Comparison of ENCODE assay signal across 27 cellular contexts in the genomic region with DNA sequence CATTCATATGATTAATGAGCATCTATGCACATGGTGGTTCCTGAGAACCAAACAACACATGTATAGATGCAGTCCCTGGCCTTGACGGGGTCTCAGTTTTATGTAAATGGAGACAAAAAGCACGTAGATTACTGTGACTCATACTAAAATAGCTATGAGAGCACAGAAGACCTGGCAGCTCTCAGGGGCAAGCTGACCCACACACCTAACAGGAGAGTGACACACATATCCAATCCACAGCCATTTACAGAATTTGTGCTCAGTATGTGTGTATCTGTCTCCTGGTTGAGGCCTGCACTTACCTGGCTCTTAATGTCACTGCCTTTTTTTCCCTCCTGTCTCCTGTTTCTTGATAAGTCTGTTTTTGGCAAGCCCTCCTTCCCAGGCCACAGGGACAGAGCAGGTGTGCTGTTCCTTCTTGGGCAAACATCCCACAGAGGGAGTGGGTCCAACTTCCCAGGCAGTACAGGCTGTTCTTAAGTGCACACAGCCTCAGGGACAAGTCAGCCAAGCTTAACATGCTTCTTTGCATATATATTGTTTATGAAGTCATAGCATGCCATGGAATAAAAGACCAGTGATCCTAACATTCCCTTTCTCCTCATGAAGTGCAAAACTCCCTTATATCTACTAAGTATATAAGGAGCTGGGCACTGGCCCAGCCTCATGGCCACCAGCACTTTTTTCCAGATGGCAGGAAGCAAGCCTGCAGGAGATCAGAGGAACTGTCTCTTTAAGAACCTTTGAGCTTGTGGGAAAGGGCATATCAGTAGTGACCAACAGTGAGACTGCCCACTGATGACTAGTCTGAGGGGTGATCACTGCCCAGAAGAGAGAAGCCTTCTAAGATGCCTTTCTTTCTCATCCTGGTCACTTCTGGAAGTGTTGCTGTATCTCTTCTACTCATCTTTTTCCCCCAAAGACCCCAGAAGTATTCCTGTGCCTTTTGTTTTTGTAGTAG.
DNase-seq lines count a peak whose midpoint lies in the region; ATAC-seq and TF ChIP-seq lines count a peak whose summit lies in the region.
"Had no signal": no experiment of that assay in that cellular context is flagged by ENCODE, and none has a peak within 500 bp of the region (broad histone marks: within the 10 kb centered on the region; RNA-seq: fewer than 3 reads in every experiment).

No MANE protein-coding gene starts in this region.

- no peak overlapping the region for H3K4me2 ChIP-seq in PC-9

- WGBS in heart right ventricle, 2 donors, result 61 to 85% methylated on average over 2 of the region's 2 CpGs
- WGBS in upper lobe of left lung, 2 donors, result 56 to 79% methylated on average over 2 of the region's 2 CpGs

- no peak for DNase-seq in heart right ventricle
- no peak for DNase-seq in cardiac septum (ENCODE audit: low spot score)
- DNase-seq in WTC11 (ENCODE audit: low spot score), result no peak
- DNase-seq in left lobe of liver (ENCODE audit: low spot score), result no peak
- DNase-seq in upper lobe of left lung, result peak in 1 of 2 donors; percentile 47
- no peak for DNase-seq in Peyer's patch
- DNase-seq in PC-9, result no peak
- DNase-seq: activated CD4-positive, alpha-beta T cell treated with anti-CD3 and anti-CD28 coated beads for 1 hour; activated CD8-positive, alpha-beta memory T cell treated with anti-CD3 and anti-CD28 coated beads for 24 hours; activated naive CD4-positive, alpha-beta T cell; activated T-cell treated with anti-CD3 and anti-CD28 coated beads, Interleukin-2, amount 50 U/mL, for 24 hours; adrenal gland; BE2C; brain microvascular endothelial cell; IMR-90; kidney; NCI-H1105 treated with DMSO at 0.1 percent for 48 hours; NCI-H2081 treated with DMSO at 0.1 percent for 48 hours; NK-92 treated with Interleukin-12 subunit alpha and Interleukin-12 subunit beta, amount 100 ng/mL, for 24 hours; SJCRH30; stimulated activated CD4-positive, alpha-beta T cell treated with anti-CD3 and anti-CD28 coated beads, Interleukin-1b, Interleukin-23, amount 100 ng/mL, for 48 hours; T-helper 1 cell had no signal

- TF ChIP-seq POLR2A in upper lobe of left lung (IDR thresholded peaks at IDR 0.05) (no peak), Peyer's patch (IDR thresholded peaks at IDR 0.05) (no peak)

- H3K4me1 ChIP-seq in heart right ventricle, result peaks cover 0 to 21% (median 7%) of the 10 kb centered on the region in 9 donors
- H3K4me1 ChIP-seq in upper lobe of left lung, result no peaks in the 10 kb centered on the region
- H3K4me1 ChIP-seq in Peyer's patch, result no peaks in the 10 kb centered on the region
- H3K4me1 ChIP-seq in PC-9 (replicated peaks; ENCODE audit: insufficient read depth), result no peaks in the 10 kb centered on the region
- H3K4me1 ChIP-seq: adrenal gland, BE2C, SJCRH30 had no signal

- H3K27ac ChIP-seq in heart right ventricle, result no peak overlapping the region
- no peak overlapping the region for H3K27ac ChIP-seq in upper lobe of left lung
- no peak overlapping the region for H3K27ac ChIP-seq in Peyer's patch
- H3K27ac ChIP-seq in PC-9, result no peak overlapping the region
- H3K27ac ChIP-seq: adrenal gland, brain microvascular endothelial cell, coronary artery, SJCRH30, skin epidermis had no signal

- H3K27me3 Mint-ChIP-seq in WTC11 (ENCODE audit: low read depth), result no peaks in the 10 kb centered on the region
- H3K27me3 Mint-ChIP-seq: activated T-cell treated with anti-CD3 and anti-CD28 coated beads, Interleukin-2, amount 50 U/mL, for 24 hours had no signal

- intact Hi-C loops in heart right ventricle (cut with DNase I) (no loop called here), cardiac septum (cut with DNase I) (no loop called here), PC-9 (cut with micrococcal nuclease; ENCODE audit: unreplicated experiment) (no loop called here)

- H3K4me3 ChIP-seq in heart right ventricle (no peak overlapping the region), upper lobe of left lung (no peak overlapping the region), Peyer's patch (no peak overlapping the region), PC-9 (no peak overlapping the region)
- H3K4me3 ChIP-seq: adrenal gland, coronary artery, SJCRH30, skin epidermis had no signal

- BruUV-seq in PC-9 (replicated peaks; lab: Mats Ljungman, UMichigan), result no TSS peak

- H3K9me2 ChIP-seq in PC-9 (ENCODE audit: insufficient read depth), result no peaks in the 10 kb centered on the region

- TF ChIP-seq EP300 in upper lobe of left lung (IDR thresholded peaks at IDR 0.05), result no peak

- H3K79me2 ChIP-seq in PC-9 (ENCODE audit: low read depth), result no peaks in the 10 kb centered on the region

- no peaks in the 10 kb centered on the region for H3K36me3 ChIP-seq in heart right ventricle
- H3K36me3 ChIP-seq in upper lobe of left lung, result no peaks in the 10 kb centered on the region
- H3K36me3 ChIP-seq in Peyer's patch, result no peaks in the 10 kb centered on the region
- H3K36me3 ChIP-seq in PC-9 (ENCODE audit: low read depth), result no peaks in the 10 kb centered on the region
- H3K36me3 ChIP-seq: adrenal gland, BE2C, brain microvascular endothelial cell, SJCRH30 had no signal

- H3K9me3 Mint-ChIP-seq in WTC11, result peaks cover 17% of the 10 kb centered on the region

- POLR2A ChIA-PET in WTC11 (lab: Charles Lee), result no interaction called here
- POLR2A ChIA-PET in PC-9 (lab: Charles Lee; ENCODE audit: unreplicated experiment), result no interaction called here

- CTCF ChIA-PET in WTC11 (lab: Charles Lee), result interaction anchor here (0.6 to 1.2 kb wide), 3 partner anchors 13 to 312 kb away, joined by 3 to 6 read pairs (median 3); no protein-coding TSS in a partner anchor
- CTCF ChIA-PET in PC-9 (lab: Charles Lee), result no interaction called here

- H4K20me1 ChIP-seq in PC-9 (ENCODE audit: insufficient read depth), result no peaks in the 10 kb centered on the region

- no peak overlapping the region for H3K27ac Mint-ChIP-seq in WTC11
- H3K27ac Mint-ChIP-seq: activated T-cell treated with anti-CD3 and anti-CD28 coated beads, Interleukin-2, amount 50 U/mL, for 24 hours had no signal

- no peaks in the 10 kb centered on the region for H3K27me3 ChIP-seq in heart right ventricle
- no peaks in the 10 kb centered on the region for H3K27me3 ChIP-seq in upper lobe of left lung
- H3K27me3 ChIP-seq in Peyer's patch, result no peaks in the 10 kb centered on the region
- H3K27me3 ChIP-seq in PC-9 (ENCODE audit: insufficient read depth, low read depth), result no peaks in the 10 kb centered on the region
- H3K27me3 ChIP-seq: adrenal gland, BE2C, brain microvascular endothelial cell, SJCRH30 had no signal

- TF ChIP-seq CTCF in heart right ventricle (IDR thresholded peaks at IDR 0.05) (no peak), WTC11 (IDR thresholded peaks at IDR 0.05) (no peak), upper lobe of left lung (IDR thresholded peaks at IDR 0.05) (no peak), Peyer's patch (IDR thresholded peaks at IDR 0.05) (no peak), PC-9 (conservative IDR thresholded peaks at IDR 0.05) (no peak)

- no peak overlapping the region for H2AFZ ChIP-seq in PC-9

- H3K9me3 ChIP-seq in heart right ventricle (no peaks in the 10 kb centered on the region), upper lobe of left lung (no peaks in the 10 kb centered on the region), Peyer's patch (no peaks in the 10 kb centered on the region), PC-9 (ENCODE audit: insufficient read depth, low read depth) (no peaks in the 10 kb centered on the region)
- H3K9me3 ChIP-seq: adrenal gland, BE2C had no signal

- H3F3A ChIP-seq in PC-9 (ENCODE audit: insufficient read depth, low read depth), result no peaks in the 10 kb centered on the region

- peak in 5 of 8 donors; percentile 12 to 46 (median 37) for ATAC-seq in heart right ventricle
- peak; percentile 76 for ATAC-seq in WTC11
- peak; percentile 35 for ATAC-seq in left lobe of liver
- ATAC-seq in upper lobe of left lung (ENCODE audit: low FRiP score in 2 of 2), result peak; percentile 10 to 49
- no peak for ATAC-seq in HG03159 (IDR thresholded peaks at IDR 0.05; ENCODE audit: unreplicated experiment)
- ATAC-seq: HCT116 had no signal

- peaks cover 8% of the 10 kb centered on the region; the same call in 1 of the 2 replicates for H3K4me1 Mint-ChIP-seq in WTC11
- H3K4me1 Mint-ChIP-seq: neural crest cell had no signal

- no peaks in the 10 kb centered on the region for H3K36me3 Mint-ChIP-seq in WTC11

- no peak overlapping the region for H3K4me3 Mint-ChIP-seq in WTC11
- H3K4me3 Mint-ChIP-seq: activated T-cell treated with anti-CD3 and anti-CD28 coated beads, Interleukin-2, amount 50 U/mL, for 24 hours; neural crest cell had no signal

TF ChIP-seq in WTC11, 78 proteins besides CTCF, POLR2A, EP300 and RAD21 (continues in another document):
- TF ChIP-seq NFE2L1 (CRISPR knock-in tag; IDR thresholded peaks at IDR 0.05) (no peak), STAT6 (CRISPR knock-in tag; conservative IDR thresholded peaks at IDR 0.05; ENCODE audit: low read depth) (no peak), EMX1 (CRISPR knock-in tag; IDR thresholded peaks at IDR 0.05) (no peak), IRF2 (CRISPR knock-in tag; IDR thresholded peaks at IDR 0.05; ENCODE audit: borderline replicate concordance, low read depth) (no peak), CREB1 (CRISPR knock-in tag; IDR thresholded peaks at IDR 0.05) (no peak), SP1 (CRISPR knock-in tag; conservative IDR thresholded peaks at IDR 0.05) (no peak)
- TF ChIP-seq, protein P1, sequence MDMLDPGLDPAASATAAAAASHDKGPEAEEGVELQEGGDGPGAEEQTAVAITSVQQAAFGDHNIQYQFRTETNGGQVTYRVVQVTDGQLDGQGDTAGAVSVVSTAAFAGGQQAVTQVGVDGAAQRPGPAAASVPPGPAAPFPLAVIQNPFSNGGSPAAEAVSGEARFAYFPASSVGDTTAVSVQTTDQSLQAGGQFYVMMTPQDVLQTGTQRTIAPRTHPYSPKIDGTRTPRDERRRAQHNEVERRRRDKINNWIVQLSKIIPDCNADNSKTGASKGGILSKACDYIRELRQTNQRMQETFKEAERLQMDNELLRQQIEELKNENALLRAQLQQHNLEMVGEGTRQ (CRISPR knock-in tag; IDR thresholded peaks at IDR 0.05), result no peak
